ENCODE assay signal across 21 cellular contexts in the genomic region with DNA sequence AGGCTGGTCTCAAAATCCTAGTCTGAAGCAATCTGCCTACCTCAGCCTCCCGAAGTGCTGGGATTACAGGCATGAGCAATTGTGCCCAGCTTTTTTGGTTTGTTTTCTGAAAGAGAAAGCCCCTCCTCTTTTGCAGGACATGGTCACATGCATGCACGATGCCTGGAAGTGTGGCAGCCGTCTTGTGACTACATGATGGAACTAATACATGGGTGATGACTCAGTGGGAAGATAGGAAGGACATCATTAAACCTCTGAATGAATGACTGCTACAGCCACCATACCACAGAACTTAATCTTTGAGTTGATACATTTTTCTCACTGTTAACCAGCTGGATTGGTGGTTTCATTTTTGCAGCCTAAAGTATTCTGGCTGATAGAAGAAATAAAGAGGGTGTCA. TPM values are rescaled to one million over a fixed set of nuclear protein-coding genes. Genes with fewer than 3 reads are reported as not detected.
A peak's percentile ranks its signal among the peaks of the same experiment; 100 is the strongest.
DNase-seq lines count a peak whose midpoint lies in the region; TF ChIP-seq lines count a peak whose summit lies in the region.
"Had no signal": no experiment of that assay in that cellular context is flagged by ENCODE, and none has a peak within 500 bp of the region (broad histone marks: within the 10 kb centered on the region; RNA-seq: fewer than 3 reads in every experiment).

No MANE protein-coding gene starts in this region.

- no peak overlapping the region for H3K4ac ChIP-seq in mesendoderm (ENCODE audit: low read depth, low read length)

- no peak overlapping the region for H3K27ac ChIP-seq in mesendoderm (ENCODE audit: low read depth, low read length)
- H3K27ac ChIP-seq: HL-60, testis had no signal

- H3K27ac Mint-ChIP-seq in CD14-positive monocyte = no peak overlapping the region
- H3K27ac Mint-ChIP-seq: activated T-cell treated with anti-CD3 and anti-CD28 coated beads, Interleukin-2, amount 50 U/mL, for 72 hours; nephron; progenitor cell of endocrine pancreas had no signal

- H4K5ac ChIP-seq in mesendoderm (ENCODE audit: low read length) = no peak overlapping the region

- no CpG with 5 or more reads among the region's 3 CpGs for WGBS in mesendoderm (ENCODE audit: extremely low coverage, insufficient coverage, low lambda C conversion rate)

- H3K36me3 ChIP-seq in mesendoderm (ENCODE audit: control insufficient read depth, insufficient read depth, low read length) = no peaks in the 10 kb centered on the region

- no peak overlapping the region for H4K8ac ChIP-seq in mesendoderm (ENCODE audit: low read depth, low read length)

- peaks cover 18 to 27% (median 19%) of the 10 kb centered on the region in 3 donors for H3K27me3 Mint-ChIP-seq in CD14-positive monocyte (ENCODE audit: low read depth in 3 of 3)

- no peak overlapping the region for H3K4me3 Mint-ChIP-seq in CD14-positive monocyte
- H3K4me3 Mint-ChIP-seq: activated T-cell treated with anti-CD3 and anti-CD28 coated beads, Interleukin-2, amount 50 U/mL, for 72 hours; nephron had no signal

- H3K4me2 ChIP-seq in mesendoderm (ENCODE audit: low read length) = no peak overlapping the region

- no peak overlapping the region for H2BK15ac ChIP-seq in mesendoderm (replicated peaks; ENCODE audit: low read depth)

- DNase-seq in CD14-positive monocyte (ENCODE audit: low spot score) (peak; percentile 64), HFF-Myc (ENCODE audit: extremely low read depth, low read depth) (peak; percentile 4), amniotic epithelial cell (ENCODE audit: low read depth) (peak; percentile 33), hepatic stellate cell (ENCODE audit: low spot score) (peak; percentile 13), mesendoderm (no peak), NOMO-1 treated with dmso at 0.1 percent for 144 hours (lab: John Stamatoyannopoulos, UW; ENCODE audit: unreplicated experiment) (no peak)
- DNase-seq in stimulated activated naive CD4-positive, alpha-beta T cell treated with Interleukin-2 at 50 U/mL for 16 hours (lab: John Stamatoyannopoulos, UW) = no peak
- no peak for DNase-seq in activated T-cell treated with anti-CD3 and anti-CD28 coated beads, Interleukin-2, amount 50 U/mL, for 1 hour
- DNase-seq: activated CD4-positive, alpha-beta T cell treated with anti-CD3 and anti-CD28 coated beads, Interleukin-2, amount 50 U/mL, for 4 hours; activated T-cell treated with anti-CD3 and anti-CD28 coated beads, Interleukin-2, amount 50 U/mL, for 72 hours; amniotic stem cell; central memory CD4-positive, alpha-beta T cell; NCI-H1092; NCI-H2107; small intestine; SW 1271; testis had no signal

- no peak overlapping the region for H3K9ac ChIP-seq in mesendoderm (ENCODE audit: low read length)

- no peak overlapping the region for H3K23ac ChIP-seq in mesendoderm (ENCODE audit: low read length)

- intact Hi-C loops in CD14-positive monocyte (cut with micrococcal nuclease) = no loop called here

- TF ChIP-seq CTCF in CD14-positive monocyte (IDR thresholded peaks at IDR 0.05) (no peak), HFF-Myc (IDR thresholded peaks at IDR 0.05; ENCODE audit: low read depth, low read length, missing control alignments) (no peak)

- no peaks in the 10 kb centered on the region for H3K79me1 ChIP-seq in mesendoderm (ENCODE audit: low read length)

- H2BK5ac ChIP-seq in mesendoderm (ENCODE audit: low read length) = no peak overlapping the region

- H3K79me2 ChIP-seq in mesendoderm (ENCODE audit: control insufficient read depth, insufficient read depth, low read length) = no peaks in the 10 kb centered on the region

- H3K4me3 ChIP-seq in HFF-Myc (replicated peaks; ENCODE audit: low read depth, low read length) = no peak overlapping the region
- H3K4me3 ChIP-seq in mesendoderm (ENCODE audit: low read length) = no peak overlapping the region
- H3K4me3 ChIP-seq: lung, testis had no signal

- H3K56ac ChIP-seq in mesendoderm (ENCODE audit: low read length) = no peak overlapping the region

- H3K27me3 ChIP-seq in mesendoderm (ENCODE audit: insufficient read depth, low read length, poor library complexity) = no peaks in the 10 kb centered on the region
- H3K27me3 ChIP-seq: testis had no signal

- H3K4me1 Mint-ChIP-seq in CD14-positive monocyte = no peaks in the 10 kb centered on the region
- H3K4me1 Mint-ChIP-seq: nephron had no signal

- no peaks in the 10 kb centered on the region for H3K9me3 Mint-ChIP-seq in CD14-positive monocyte
- H3K9me3 Mint-ChIP-seq: activated T-cell treated with anti-CD3 and anti-CD28 coated beads, Interleukin-2, amount 50 U/mL, for 72 hours; nephron had no signal

- no peak overlapping the region for H2AK5ac ChIP-seq in mesendoderm (ENCODE audit: low read length)

- H3K4me1 ChIP-seq in mesendoderm (ENCODE audit: control insufficient read depth, low read depth, low read length) = no peaks in the 10 kb centered on the region
- H3K4me1 ChIP-seq: testis had no signal

- H3K18ac ChIP-seq in mesendoderm (ENCODE audit: low read length) = no peak overlapping the region

- no peak overlapping the region for H2BK120ac ChIP-seq in mesendoderm (ENCODE audit: low read depth, low read length)

- H3K36me3 Mint-ChIP-seq in CD14-positive monocyte = no peaks in the 10 kb centered on the region

RNA-seq across cellular contexts. Expression of a gene that starts 13.4 kb away (rescaled TPM):
- 10 to 100 TPM; 77.3 to 83.2 TPM for polyA plus RNA-seq in CD14-positive monocyte
- polyA plus RNA-seq in mesendoderm (2013, experiment 1 of 2) = 117 TPM
- 118 TPM for polyA plus RNA-seq in mesendoderm (2013, experiment 2 of 2)

Comparison
In these comparisons a context has a peak if more than half of its experiments do, and no peak if none do; other contexts are left out.
1. DNase-seq: peak in CD14-positive monocyte (single experiment), HFF-Myc (single experiment), amniotic epithelial cell (single experiment) and hepatic stellate cell (single experiment); none in mesendoderm (single experiment), NOMO-1 treated with dmso at 0.1 percent for 144 hours (single experiment), stimulated activated naive CD4-positive, alpha-beta T cell treated with Interleukin-2 at 50 U/mL for 16 hours (single experiment) and activated T-cell treated with anti-CD3 and anti-CD28 coated beads, Interleukin-2, amount 50 U/mL, for 1 hour (single experiment).